ENCODE assay signal across 27 cellular contexts in genomic region chr19:18147396-18147795, GRCh38.
"Had no signal": no experiment of that assay in that cellular context is flagged by ENCODE, and none has a peak within 500 bp of the region (broad histone marks: within the 10 kb centered on the region; RNA-seq: fewer than 3 reads in every experiment).

No MANE protein-coding gene starts in this region.

- H3K9me3 ChIP-seq: left ventricle myocardium inferior, mucosa of descending colon, pancreas, prostate gland, suprapubic skin, thoracic aorta, tibial artery, upper lobe of right lung had no signal

- H3K36me3 Mint-ChIP-seq: natural killer cell treated with Interleukin-12 subunit alpha and Interleukin-12 subunit beta and Interleukin-15 and Interleukin-18, amount 100 ng/mL, for 72 hours had no signal

- ATAC-seq: mucosa of descending colon; naive thymus-derived CD4-positive, alpha-beta T cell; natural killer cell treated with Interleukin-12 subunit alpha and Interleukin-12 subunit beta and Interleukin-15 and Interleukin-18, amount 100 ng/mL, for 72 hours; pancreas; right cardiac atrium; sciatic nerve; upper lobe of right lung had no signal

- H3K27me3 ChIP-seq: pancreas, suprapubic skin, tibial artery, upper lobe of right lung had no signal

- H3K9me3 Mint-ChIP-seq: naive thymus-derived CD4-positive, alpha-beta T cell; natural killer cell treated with Interleukin-12 subunit alpha and Interleukin-12 subunit beta and Interleukin-15 and Interleukin-18, amount 100 ng/mL, for 72 hours; stimulated activated naive CD8-positive, alpha-beta T cell treated with anti-CD3 and anti-CD28 coated beads, Interleukin-15, Interleukin-2, amounts not matched to agents 100 ng/mL and 50 ng/mL, for 24 hours had no signal

- H3K27me3 Mint-ChIP-seq: naive thymus-derived CD4-positive, alpha-beta T cell; natural killer cell treated with Interleukin-12 subunit alpha and Interleukin-12 subunit beta and Interleukin-15 and Interleukin-18, amount 100 ng/mL, for 72 hours; stimulated activated naive CD8-positive, alpha-beta T cell treated with anti-CD3 and anti-CD28 coated beads, Interleukin-15, Interleukin-2, amounts not matched to agents 100 ng/mL and 50 ng/mL, for 24 hours had no signal

- H3K4me1 ChIP-seq: prostate gland had no signal

- DNase-seq: hypothalamus; islet precursor cell; left ventricle myocardium inferior; midbrain; naive thymus-derived CD4-positive, alpha-beta T cell; nucleus accumbens; posterior cingulate gyrus; retina; stimulated activated CD4-positive, alpha-beta T cell treated with anti-CD3 and anti-CD28 coated beads, Interleukin-12 subunit alpha, Interleukin-12 subunit beta, amount 100 ng/mL, for 4 hours; stimulated activated CD4-positive, alpha-beta T cell treated with anti-CD3 and anti-CD28 coated beads, Interleukin-15, amount 100 ng/mL, for 24 hours; stimulated activated CD4-positive, alpha-beta T cell treated with anti-CD3 and anti-CD28 coated beads, Interleukin-2, amount 100 ng/mL, for 24 hours; stimulated activated CD4-positive, alpha-beta T cell treated with anti-CD3 and anti-CD28 coated beads, Interleukin-4, amount 100 ng/mL, for 1 hour; stimulated activated naive CD4-positive, alpha-beta T cell; tibial artery; trophoblast cell; upper lobe of right lung had no signal

- H3K4me3 Mint-ChIP-seq: naive thymus-derived CD4-positive, alpha-beta T cell; stimulated activated naive CD8-positive, alpha-beta T cell treated with anti-CD3 and anti-CD28 coated beads, Interleukin-15, Interleukin-2, amounts not matched to agents 100 ng/mL and 50 ng/mL, for 24 hours had no signal

- H3K27ac Mint-ChIP-seq: stimulated activated naive CD8-positive, alpha-beta T cell treated with anti-CD3 and anti-CD28 coated beads, Interleukin-15, Interleukin-2, amounts not matched to agents 100 ng/mL and 50 ng/mL, for 24 hours had no signal

- H3K4me3 ChIP-seq: left ventricle myocardium inferior, lung, mucosa of descending colon, pancreas, prostate gland, skin epidermis, suprapubic skin, thoracic aorta, tibial artery, upper lobe of right lung had no signal

- H3K27ac ChIP-seq: left ventricle myocardium inferior, pancreas, prostate gland, skin epidermis, suprapubic skin, thoracic aorta, tibial artery, upper lobe of right lung had no signal
